8 cellular contexts compared by ENCODE assay signal in genomic region chr19:342128-342455, GRCh38. TPM values are rescaled to one million over a fixed set of nuclear protein-coding genes. Genes with fewer than 3 reads are reported as not detected.
DNase-seq lines count a peak whose midpoint lies in the region; ATAC-seq, FAIRE-seq and TF ChIP-seq lines count a peak whose summit lies in the region.
"Had no signal": no experiment of that assay in that cellular context is flagged by ENCODE, and none has a peak within 500 bp of the region (broad histone marks: within the 10 kb centered on the region; RNA-seq: fewer than 3 reads in every experiment).

No MANE protein-coding gene starts in this region.

- H3K4me1 ChIP-seq in DND-41 (ENCODE audit: insufficient read depth, low read length) = peaks cover 55% of the 10 kb centered on the region
- peaks cover 13% of the 10 kb centered on the region for H3K4me1 ChIP-seq in Panc1 (ENCODE audit: control insufficient read depth, insufficient read depth, low read length)
- peaks cover 33 to 34% of the 10 kb centered on the region in 2 donors for H3K4me1 ChIP-seq in gastrocnemius medialis

- POLR2A ChIA-PET in Panc1 (lab: Charles Lee) = no interaction called here

- intact Hi-C loops in Panc1 (cut with micrococcal nuclease; ENCODE audit: unreplicated experiment) (no loop called here), gastrocnemius medialis (cut with DNase I; ENCODE audit: low total_unique reads) (no loop called here)

- H3K9ac ChIP-seq in DND-41 (ENCODE audit: low read depth, low read length) = peak overlapping the region; percentile 84; the same call in 1 of the 2 replicates

- H4K20me1 ChIP-seq in DND-41 (ENCODE audit: insufficient read depth, low read length) = peaks cover 46% of the 10 kb centered on the region

- no peak overlapping the region for H2AFZ ChIP-seq in DND-41 (ENCODE audit: low read depth, low read length)

- no peak for ATAC-seq in DND-41 (ENCODE audit: insufficient read depth, low read depth)
- ATAC-seq in Panc1 = no peak
- ATAC-seq in gastrocnemius medialis = no peak

- peaks cover 38% of the 10 kb centered on the region for H3K36me3 ChIP-seq in DND-41 (ENCODE audit: insufficient read depth, low read length)
- peaks cover 3% of the 10 kb centered on the region; the same call in 1 of the 2 replicates for H3K36me3 ChIP-seq in Panc1 (ENCODE audit: control insufficient read depth, insufficient read depth, low read length)
- no peaks in the 10 kb centered on the region for H3K36me3 ChIP-seq in gastrocnemius medialis

- BruUV-seq in Panc1 (replicated peaks; lab: Mats Ljungman, UMichigan) = no TSS peak

- H3K79me2 ChIP-seq in DND-41 (ENCODE audit: insufficient read depth, low read length) = peaks cover 70% of the 10 kb centered on the region

- DNase-seq in DND-41 (no peak), Panc1 (ENCODE audit: low read depth, low spot score) (no peak), foreskin fibroblast (no peak), gastrocnemius medialis (no peak), MV-4-11 (lab: John Stamatoyannopoulos, UW) (no peak), GM12891 (ENCODE audit: insufficient read length, low spot score) (no peak), NCI-H187 (lab: John Stamatoyannopoulos, UW) (no peak)
- DNase-seq: NCI-H2029 treated with DMSO at 0.1 percent for 48 hours had no signal

- in situ Hi-C loops in Panc1 (cut with HindIII; ENCODE audit: low pct_unique_long_range_greater_than_20kb, low sequenced_read_pairs) (no loop called here), gastrocnemius medialis (cut with MboI; ENCODE audit: low sequenced_read_pairs in 4 of 4) (no loop called here)

- CTCF ChIA-PET in Panc1 (lab: Charles Lee) = no interaction called here

- no peak for FAIRE-seq in GM12891 (lab: Jason Lieb, UNC)

- peak overlapping the region in 1 of 2 experiments; percentile 80; a peak in 2 of 4 replicates for H3K4me3 ChIP-seq in DND-41 (ENCODE audit: low read depth in 1 of 2, low read length in 2 of 2)
- peak overlapping the region in 1 of 2 experiments; percentile 63; a peak in 1 of 4 replicates for H3K4me3 ChIP-seq in Panc1 (ENCODE audit: low read depth in 2 of 2, low read length in 2 of 2)
- peak overlapping the region; percentile 51 to 67 for H3K4me3 ChIP-seq in foreskin fibroblast (ENCODE audit: low read depth in 1 of 2, low read length in 2 of 2)
- peak overlapping the region in 3 of 4 donors; percentile 29 to 68 (median 65) for H3K4me3 ChIP-seq in gastrocnemius medialis

- TF ChIP-seq CTCF in DND-41 (IDR thresholded peaks at IDR 0.05; ENCODE audit: borderline replicate concordance, extremely low read depth, low read length, poor library complexity, severe bottlenecking) = no peak
- TF ChIP-seq CTCF in Panc1 (IDR thresholded peaks at IDR 0.05) = no peak
- no peak for TF ChIP-seq CTCF in foreskin fibroblast (IDR thresholded peaks at IDR 0.05; ENCODE audit: low read depth, low read length)
- TF ChIP-seq CTCF in gastrocnemius medialis (IDR thresholded peaks at IDR 0.05 in 4 of 5, conservative IDR thresholded peaks at IDR 0.05 in 1 of 5) = no peak

- H3K9me3 ChIP-seq in DND-41 (ENCODE audit: insufficient read depth, low read length, severe bottlenecking) (no peaks in the 10 kb centered on the region), Panc1 (ENCODE audit: control insufficient read depth, insufficient read depth, low read depth, low read length) (no peaks in the 10 kb centered on the region), gastrocnemius medialis (no peaks in the 10 kb centered on the region)

- H3K27ac ChIP-seq in DND-41 (ENCODE audit: low read length) = peak overlapping the region; percentile 22; the same call in 1 of the 2 replicates
- peak overlapping the region; percentile 77 for H3K27ac ChIP-seq in Panc1 (ENCODE audit: low read length)
- peak overlapping the region in 3 of 4 donors; percentile 60 to 80 (median 76) for H3K27ac ChIP-seq in gastrocnemius medialis

- TF ChIP-seq POLR2A in gastrocnemius medialis (IDR thresholded peaks at IDR 0.05) (no peak), GM12891 (IDR thresholded peaks at IDR 0.05; ENCODE audit: low read depth, low read length) (no peak)

- H3K27me3 ChIP-seq in DND-41 (ENCODE audit: insufficient read depth, low read length, poor library complexity) (no peaks in the 10 kb centered on the region), Panc1 (ENCODE audit: control insufficient read depth, insufficient read depth, low read length) (no peaks in the 10 kb centered on the region), gastrocnemius medialis (no peaks in the 10 kb centered on the region)

- H3K4me2 ChIP-seq in DND-41 (ENCODE audit: insufficient read depth, low read length) = peak overlapping the region; percentile 85

TF ChIP-seq in GM12891, 5 proteins besides CTCF, POLR2A, EP300 and RAD21:
- TF ChIP-seq POLR2AphosphoS5 (IDR thresholded peaks at IDR 0.05; ENCODE audit: low read depth, low read length) = no peak
- no peak for TF ChIP-seq POU2F2 (IDR thresholded peaks at IDR 0.05; ENCODE audit: low read depth, low read length)
- no peak for TF ChIP-seq SPI1 (IDR thresholded peaks at IDR 0.05; ENCODE audit: low read depth, low read length)
- no peak for TF ChIP-seq PAX5 (IDR thresholded peaks at IDR 0.05; ENCODE audit: insufficient read depth, low read length, severe bottlenecking)
- no peak for TF ChIP-seq TAF1 (IDR thresholded peaks at IDR 0.05; ENCODE audit: low read depth, low read length)
TF ChIP-seq in GM12891: peak in this region for 0.

RNA-seq across cellular contexts. Expression of gene MIER2, which starts 2.5 kb away (rescaled TPM):
- total RNA-seq in Panc1 (2021; ENCODE audit: unreplicated experiment) = 32.1 TPM
- polyA plus RNA-seq in Panc1 (2012; ENCODE audit: insufficient read length) = 45.4 TPM
- total RNA-seq in gastrocnemius medialis = 10 to 100 TPM; 10.6 to 21.0 (median 16.5) TPM
- polyA plus RNA-seq in GM12891 (2012; ENCODE audit: low read depth, missing spikeins) = 18.6 TPM

RNA-seq across cellular contexts. Expression of gene PLPP2, which starts 50.9 kb away (rescaled TPM):
- total RNA-seq in Panc1 (2021; ENCODE audit: unreplicated experiment) = 67.0 TPM
- 130 TPM for polyA plus RNA-seq in Panc1 (2012; ENCODE audit: insufficient read length)
- total RNA-seq in gastrocnemius medialis = 1 to 10 TPM in 1 of 4 donors, under 1 TPM in 2, not detected in 1; 0.64 to 1.2 (median 0.92) TPM
- polyA plus RNA-seq in GM12891 (2012; ENCODE audit: low read depth, missing spikeins) = 0.18 TPM

Comparison
In these comparisons a context has a peak if more than half of its experiments do, and no peak if none do; other contexts are left out.
1. H3K27ac ChIP-seq: peak in every context shown above with its lines; median percentile 77 in Panc1; 76 in gastrocnemius medialis; 22 in DND-41.
2. RNA of gene PLPP2, which starts 50.9 kb away (total RNA-seq): 67.0 TPM in Panc1 (single experiment); 0.64 to 1.2 TPM in gastrocnemius medialis; every median in the first group is over 10 times any median in the second.